Comparison of ENCODE assay signal across 8 cellular contexts in genomic region chr11:93784935-93785360, GRCh38. TPM values are rescaled to one million over a fixed set of nuclear protein-coding genes. Genes with fewer than 3 reads are reported as not detected.
DNase-seq lines count a peak whose midpoint lies in the region; ATAC-seq and TF ChIP-seq lines count a peak whose summit lies in the region.

No MANE protein-coding gene starts in this region.

- peak overlapping the region; percentile 94 to 98 for H3K27ac Mint-ChIP-seq in T-cell

- H3K4me1 Mint-ChIP-seq in T-cell, result peaks cover 49 to 53% (median 53%) of the 10 kb centered on the region in 3 donors

- DNase-seq in T-cell, result peak in 2 of 34 experiments; percentile 2
- DNase-seq in germinal center (ENCODE audit: low spot score), result peak; percentile 57
- DNase-seq in psoas muscle, result no peak
- DNase-seq in NCI-H2196 (lab: John Stamatoyannopoulos, UW; ENCODE audit: unreplicated experiment), result no peak
- no peak for DNase-seq in NOMO-1 (lab: John Stamatoyannopoulos, UW; ENCODE audit: unreplicated experiment in 2 of 2)

- H3K9me3 Mint-ChIP-seq in T-cell, result no peaks in the 10 kb centered on the region

- no peaks in the 10 kb centered on the region for H3K27me3 Mint-ChIP-seq in T-cell

- peak overlapping the region; percentile 94 for H3K4me3 ChIP-seq in psoas muscle

- H3K36me3 Mint-ChIP-seq in T-cell, result peaks cover 24% of the 10 kb centered on the region

- H3K27me3 ChIP-seq in psoas muscle (ENCODE audit: insufficient read depth in 3 of 3, low read length in 2 of 3), result no peaks in the 10 kb centered on the region

- H3K27ac ChIP-seq in C4-2B, result peak overlapping the region; percentile 98
- H3K27ac ChIP-seq in psoas muscle, result peak overlapping the region; percentile 88

- no peaks in the 10 kb centered on the region for H3K9me3 ChIP-seq in psoas muscle

- POLR2A ChIA-PET in T-cell (lab: Charles Lee), result interaction anchor here in 1 of 2 donors (1.1 kb wide), 1 partner anchor 9 kb away, joined by 3 read pairs; no protein-coding TSS in a partner anchor

- WGBS in psoas muscle, 3 donors, result 1% methylated on average over 13 of the region's 13 CpGs

- peak overlapping the region; percentile 90 to 99 (median 92) for H3K4me3 Mint-ChIP-seq in T-cell

- intact Hi-C loops in psoas muscle (cut with DNase I), result loop anchor here (2.0 to 5.0 kb wide), 2 partner anchors 43 to 44 kb away; partner anchors contain the start of genes C11orf54 (in 2 of the 2) and TAF1D (in 2 of the 2)

- CTCF ChIA-PET in T-cell (lab: Charles Lee), result interaction anchor here in 1 of 2 donors (1.1 kb wide), 1 partner anchor 44 kb away, joined by 7 read pairs; the partner anchor contains the start of genes C11orf54 and TAF1D

- H3K36me3 ChIP-seq in psoas muscle (ENCODE audit: insufficient read depth in 1 of 2, low read depth in 1 of 2), result peaks cover 0 to 26% of the 10 kb centered on the region in 2 donors

- ATAC-seq in GM19025 (IDR thresholded peaks at IDR 0.05; ENCODE audit: low read depth, unreplicated experiment) (peak; percentile 25), HG03108 (IDR thresholded peaks at IDR 0.05; ENCODE audit: unreplicated experiment) (peak; percentile 13), T-cell (replicated peaks in 1 of 4) (peak in 1 of 4 experiments; percentile 0), psoas muscle (peak in 2 of 4 donors; percentile 1 to 7)

- TF ChIP-seq CTCF in C4-2B (conservative IDR thresholded peaks at IDR 0.05) (peak; percentile 21), psoas muscle (IDR thresholded peaks at IDR 0.05) (no peak)

- H3K4me1 ChIP-seq in psoas muscle, result peaks cover 33% of the 10 kb centered on the region

RNA-seq across cellular contexts. Expression of gene MED17, which starts 0.9 kb away (rescaled TPM):
- total RNA-seq in T-cell, result 10 to 100 TPM; 64.1 to 71.7 (median 67.1) TPM
- 10 to 100 TPM; 10.6 to 16.0 (median 13.0) TPM for total RNA-seq in psoas muscle
- 10 to 100 TPM in 2 of 3 donors, 1 to 10 TPM in 1; 7.1 to 11.2 (median 10.7) TPM for polyA plus RNA-seq in psoas muscle

RNA-seq across cellular contexts. Expression of gene C11orf54, which starts 43.5 kb away (rescaled TPM):
- total RNA-seq in T-cell (10 to 100 TPM; 15.3 to 30.8 (median 27.4) TPM), psoas muscle (10 to 100 TPM; 20.6 to 37.0 (median 27.4) TPM)
- polyA plus RNA-seq in psoas muscle, result 10 to 100 TPM; 17.6 to 60.6 (median 25.6) TPM

RNA-seq across cellular contexts. Expression of gene TAF1D, which starts 43.7 kb away (rescaled TPM):
- total RNA-seq in T-cell, result 100 to 1,000 TPM; 130 to 177 (median 152) TPM
- 10 to 100 TPM; 53.7 to 84.7 (median 79.2) TPM for total RNA-seq in psoas muscle
- 100 to 1,000 TPM; 100 to 151 (median 111) TPM for polyA plus RNA-seq in psoas muscle
